Comparison of ENCODE assay signal across 27 cellular contexts in the genomic region with DNA sequence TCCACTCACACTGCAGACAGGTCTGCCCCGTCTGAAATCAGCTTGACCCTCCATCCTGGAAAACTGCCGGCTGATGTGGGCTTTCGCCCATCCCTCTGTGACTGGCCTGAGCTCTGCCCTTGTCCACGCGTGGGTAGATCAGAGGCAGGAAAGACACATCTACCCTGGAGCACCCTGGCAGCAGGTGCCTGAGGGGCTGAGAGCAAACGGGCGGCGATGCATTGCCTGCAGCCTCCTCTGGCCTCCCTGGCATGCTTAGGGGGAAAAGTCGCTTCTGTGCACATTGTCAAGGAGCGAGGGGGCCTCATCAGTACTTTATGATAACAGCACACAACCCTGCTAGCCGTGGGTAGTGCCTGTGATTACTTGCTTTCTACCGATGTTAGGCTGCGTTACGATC.
"Had no signal": no experiment of that assay in that cellular context is flagged by ENCODE, and none has a peak within 500 bp of the region (broad histone marks: within the 10 kb centered on the region; RNA-seq: fewer than 3 reads in every experiment).

No MANE protein-coding gene starts in this region.

- H3K27ac Mint-ChIP-seq: activated CD4-positive, alpha-beta memory T cell treated with anti-CD3 and anti-CD28 coated beads, Interleukin-2, amount 10 ng/mL, durations not matched to agents 7 days and 5 days; activated CD4-positive, alpha-beta T cell treated with anti-CD3 and anti-CD28 coated beads, Interleukin-2, amount 10 ng/mL, durations not matched to agents 7 days and 5 days; activated naive CD4-positive, alpha-beta T cell treated with anti-CD3 and anti-CD28 coated beads, Interleukin-2, amount 50 U/mL, for 24 hours; activated naive CD8-positive, alpha-beta T cell treated with anti-CD3 and anti-CD28 coated beads for 36 hours; activated naive CD8-positive, alpha-beta T cell treated with anti-CD3 and anti-CD28 coated beads, Interleukin-2, amount 50 U/mL, for 24 hours; activated T-helper 1 cell treated with anti-CD3 and anti-CD28 coated beads, Interleukin-12 subunit alpha, Interleukin-12 subunit beta, Interleukin-2, Interleukin-4 antibody, amounts not matched to agents 30 ng/mL and 10 ng/mL and 1 ng/mL, durations not matched to agents 14 hours and 24 hours and 36 hours; activated T-helper 2 cell treated with anti-CD3 and anti-CD28 coated beads, Interferon-gamma antibody, Interleukin-2, Interleukin-4, amounts not matched to agents 10 μg/mL and 5 μg/mL and 100 μg/mL, durations not matched to agents 14 hours and 24 hours and 36 hours; WTC11 had no signal

- H3K9me3 Mint-ChIP-seq: activated CD4-positive, alpha-beta memory T cell treated with anti-CD3 and anti-CD28 coated beads, Interleukin-2, amount 10 ng/mL, durations not matched to agents 7 days and 5 days; activated CD4-positive, alpha-beta T cell treated with anti-CD3 and anti-CD28 coated beads, Interleukin-2, amount 10 ng/mL, durations not matched to agents 7 days and 5 days; activated naive CD4-positive, alpha-beta T cell treated with anti-CD3 and anti-CD28 coated beads for 36 hours; activated naive CD4-positive, alpha-beta T cell treated with anti-CD3 and anti-CD28 coated beads, Interleukin-2, amount 50 U/mL, for 24 hours; activated naive CD8-positive, alpha-beta T cell treated with anti-CD3 and anti-CD28 coated beads for 36 hours; activated naive CD8-positive, alpha-beta T cell treated with anti-CD3 and anti-CD28 coated beads, Interleukin-2, amount 50 U/mL, for 24 hours; activated T-helper 1 cell treated with anti-CD3 and anti-CD28 coated beads, Interleukin-12 subunit alpha, Interleukin-12 subunit beta, Interleukin-2, Interleukin-4 antibody, amounts not matched to agents 30 ng/mL and 10 ng/mL and 1 ng/mL, durations not matched to agents 14 hours and 24 hours and 36 hours; activated T-helper 2 cell treated with anti-CD3 and anti-CD28 coated beads, Interferon-gamma antibody, Interleukin-2, Interleukin-4, amounts not matched to agents 10 μg/mL and 5 μg/mL and 100 μg/mL, durations not matched to agents 14 hours and 24 hours and 36 hours had no signal

- H3K4me1 ChIP-seq: adrenal gland, body of pancreas, heart left ventricle had no signal

- H3K27me3 ChIP-seq: adrenal gland, body of pancreas had no signal

- H3K27me3 Mint-ChIP-seq: activated CD4-positive, alpha-beta memory T cell treated with anti-CD3 and anti-CD28 coated beads, Interleukin-2, amount 10 ng/mL, durations not matched to agents 7 days and 5 days; activated CD4-positive, alpha-beta T cell treated with anti-CD3 and anti-CD28 coated beads, Interleukin-2, amount 10 ng/mL, durations not matched to agents 7 days and 5 days had no signal

- H3K9me3 ChIP-seq: adrenal gland, body of pancreas had no signal

- H3K36me3 ChIP-seq: adrenal gland, heart left ventricle had no signal

- H3K36me3 Mint-ChIP-seq: activated naive CD4-positive, alpha-beta T cell treated with anti-CD3 and anti-CD28 coated beads, Interleukin-2, amount 50 U/mL, for 24 hours; activated naive CD8-positive, alpha-beta T cell treated with anti-CD3 and anti-CD28 coated beads for 36 hours had no signal

- H3K4me3 ChIP-seq: adrenal gland, body of pancreas, heart left ventricle had no signal

- H3K4me3 Mint-ChIP-seq: activated CD4-positive, alpha-beta memory T cell treated with anti-CD3 and anti-CD28 coated beads, Interleukin-2, amount 10 ng/mL, durations not matched to agents 7 days and 5 days; activated CD4-positive, alpha-beta T cell treated with anti-CD3 and anti-CD28 coated beads, Interleukin-2, amount 10 ng/mL, durations not matched to agents 7 days and 5 days; activated naive CD4-positive, alpha-beta T cell treated with anti-CD3 and anti-CD28 coated beads for 36 hours; activated naive CD4-positive, alpha-beta T cell treated with anti-CD3 and anti-CD28 coated beads, Interleukin-2, amount 50 U/mL, for 24 hours; activated naive CD8-positive, alpha-beta T cell treated with anti-CD3 and anti-CD28 coated beads for 36 hours; activated naive CD8-positive, alpha-beta T cell treated with anti-CD3 and anti-CD28 coated beads, Interleukin-2, amount 50 U/mL, for 24 hours; activated T-helper 1 cell treated with anti-CD3 and anti-CD28 coated beads, Interleukin-12 subunit alpha, Interleukin-12 subunit beta, Interleukin-2, Interleukin-4 antibody, amounts not matched to agents 30 ng/mL and 10 ng/mL and 1 ng/mL, durations not matched to agents 14 hours and 24 hours and 36 hours; WTC11 had no signal

- ATAC-seq: activated naive CD8-positive, alpha-beta T cell treated with anti-CD3 and anti-CD28 coated beads, Interleukin-2, amount 50 U/mL, for 24 hours; body of pancreas; esophagus mucosa; heart left ventricle; WTC11 had no signal

- H3K27ac ChIP-seq: adrenal gland, body of pancreas, heart left ventricle, VCaP had no signal

- H3K4me1 Mint-ChIP-seq: activated CD4-positive, alpha-beta memory T cell treated with anti-CD3 and anti-CD28 coated beads, Interleukin-2, amount 10 ng/mL, durations not matched to agents 7 days and 5 days; activated naive CD8-positive, alpha-beta T cell treated with anti-CD3 and anti-CD28 coated beads for 36 hours; activated naive CD8-positive, alpha-beta T cell treated with anti-CD3 and anti-CD28 coated beads, Interleukin-2, amount 50 U/mL, for 24 hours had no signal

- DNase-seq: activated CD4-positive, alpha-beta memory T cell treated with anti-CD3 and anti-CD28 coated beads, Interleukin-2, amount 10 ng/mL, durations not matched to agents 7 days and 5 days; activated CD4-positive, alpha-beta T cell treated with anti-CD3 and anti-CD28 coated beads for 1 hour; activated CD4-positive, alpha-beta T cell treated with anti-CD3 and anti-CD28 coated beads for 4 hours; activated CD4-positive, alpha-beta T cell treated with anti-CD3 and anti-CD28 coated beads, Interleukin-2, amount 10 ng/mL, durations not matched to agents 7 days and 5 days; activated CD4-positive, alpha-beta T cell treated with anti-CD3 and anti-CD28 coated beads, Interleukin-2, amount 50 U/mL, for 4 hours; activated effector memory CD4-positive, alpha-beta T cell treated with anti-CD3 and anti-CD28 coated beads, Interleukin-2, amount 50 U/mL, for 16 hours; activated naive CD4-positive, alpha-beta T cell treated with anti-CD3 and anti-CD28 coated beads for 36 hours; activated naive CD8-positive, alpha-beta T cell treated with anti-CD3 and anti-CD28 coated beads for 36 hours; activated naive CD8-positive, alpha-beta T cell treated with anti-CD3 and anti-CD28 coated beads, Interleukin-2, amount 50 U/mL, for 24 hours; activated T-cell treated with anti-CD3 and anti-CD28 coated beads, Interleukin-2, amount 50 U/mL, for 1 hour; activated T-cell treated with anti-CD3 and anti-CD28 coated beads, Interleukin-2, amount 50 U/mL, for 48 hours; adrenal gland; amygdala; aorta; body of pancreas; cortex of kidney; dermis blood vessel endothelial cell; effector CD8-positive, alpha-beta T cell; foreskin fibroblast; heart left ventricle; T-helper 2 cell had no signal
